Comparison of ENCODE assay signal across 1 cellular context in the genomic region with DNA sequence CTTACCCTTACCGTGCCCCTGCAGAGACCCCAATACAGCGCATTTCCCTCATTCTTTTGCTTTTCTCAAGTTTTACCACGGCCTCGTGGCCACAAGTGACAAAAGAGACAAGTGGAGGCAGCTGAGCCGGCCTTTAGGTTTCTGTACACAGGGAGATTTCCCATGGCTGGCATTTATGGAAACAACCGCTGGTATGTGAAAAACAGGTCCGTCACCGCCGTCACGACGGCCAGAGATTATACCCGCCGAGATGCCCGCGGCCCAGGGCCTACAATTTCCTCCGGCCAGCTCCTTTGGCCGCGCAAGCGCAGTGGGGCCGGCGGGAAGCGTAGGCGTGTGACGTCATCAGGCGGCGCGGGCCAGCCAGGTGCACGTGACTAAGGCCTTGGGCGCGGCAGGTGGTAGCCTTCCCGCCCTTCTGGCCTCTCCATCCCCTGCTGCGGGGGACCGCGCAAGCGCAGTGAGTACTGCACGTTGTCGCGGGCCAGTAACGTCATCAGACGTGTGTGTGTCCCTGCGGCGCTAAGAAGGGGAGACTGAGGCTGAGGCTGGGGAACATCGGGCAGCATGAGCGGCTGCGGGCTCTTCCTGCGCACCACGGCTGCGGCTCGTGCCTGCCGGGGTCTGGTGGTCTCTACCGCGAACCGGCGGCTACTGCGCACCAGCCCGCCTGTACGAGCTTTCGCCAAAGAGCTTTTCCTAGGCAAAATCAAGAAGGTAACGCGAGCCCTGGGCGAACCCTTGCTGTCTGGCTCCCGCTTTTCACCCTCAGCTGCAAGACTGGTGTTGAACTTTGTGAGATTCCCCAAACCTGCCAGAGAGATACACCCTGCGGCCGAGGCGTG.
TF ChIP-seq lines count a peak whose summit lies in the region.

Gene ACAD9, plus strand, starts transcription at position 496 of the 845 bp plus-strand sequence. Its CDS starts 72 bp downstream, at position 568.

TF ChIP-seq in GM12878, 131 proteins besides CTCF, POLR2A, EP300 and RAD21 (continued from another document and continues in another):
- TF ChIP-seq, protein P1, sequence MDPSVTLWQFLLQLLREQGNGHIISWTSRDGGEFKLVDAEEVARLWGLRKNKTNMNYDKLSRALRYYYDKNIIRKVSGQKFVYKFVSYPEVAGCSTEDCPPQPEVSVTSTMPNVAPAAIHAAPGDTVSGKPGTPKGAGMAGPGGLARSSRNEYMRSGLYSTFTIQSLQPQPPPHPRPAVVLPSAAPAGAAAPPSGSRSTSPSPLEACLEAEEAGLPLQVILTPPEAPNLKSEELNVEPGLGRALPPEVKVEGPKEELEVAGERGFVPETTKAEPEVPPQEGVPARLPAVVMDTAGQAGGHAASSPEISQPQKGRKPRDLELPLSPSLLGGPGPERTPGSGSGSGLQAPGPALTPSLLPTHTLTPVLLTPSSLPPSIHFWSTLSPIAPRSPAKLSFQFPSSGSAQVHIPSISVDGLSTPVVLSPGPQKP (IDR thresholded peaks at IDR 0.05; ENCODE audit: low read depth, low read length) = no peak; the same call in 1 of the 2 replicates
- no peak for TF ChIP-seq ZNF274 (IDR thresholded peaks at IDR 0.05; ENCODE audit: insufficient read depth, insufficient read length)
- TF ChIP-seq ASH2L (IDR thresholded peaks at IDR 0.05; ENCODE audit: borderline replicate concordance, low read depth) = peak; percentile 83; the same call in 1 of the 2 replicates
- peak; percentile 92 for TF ChIP-seq RELA (IDR thresholded peaks at IDR 0.05; ENCODE audit: borderline replicate concordance, partially characterized antibody)
- TF ChIP-seq, protein P2, sequence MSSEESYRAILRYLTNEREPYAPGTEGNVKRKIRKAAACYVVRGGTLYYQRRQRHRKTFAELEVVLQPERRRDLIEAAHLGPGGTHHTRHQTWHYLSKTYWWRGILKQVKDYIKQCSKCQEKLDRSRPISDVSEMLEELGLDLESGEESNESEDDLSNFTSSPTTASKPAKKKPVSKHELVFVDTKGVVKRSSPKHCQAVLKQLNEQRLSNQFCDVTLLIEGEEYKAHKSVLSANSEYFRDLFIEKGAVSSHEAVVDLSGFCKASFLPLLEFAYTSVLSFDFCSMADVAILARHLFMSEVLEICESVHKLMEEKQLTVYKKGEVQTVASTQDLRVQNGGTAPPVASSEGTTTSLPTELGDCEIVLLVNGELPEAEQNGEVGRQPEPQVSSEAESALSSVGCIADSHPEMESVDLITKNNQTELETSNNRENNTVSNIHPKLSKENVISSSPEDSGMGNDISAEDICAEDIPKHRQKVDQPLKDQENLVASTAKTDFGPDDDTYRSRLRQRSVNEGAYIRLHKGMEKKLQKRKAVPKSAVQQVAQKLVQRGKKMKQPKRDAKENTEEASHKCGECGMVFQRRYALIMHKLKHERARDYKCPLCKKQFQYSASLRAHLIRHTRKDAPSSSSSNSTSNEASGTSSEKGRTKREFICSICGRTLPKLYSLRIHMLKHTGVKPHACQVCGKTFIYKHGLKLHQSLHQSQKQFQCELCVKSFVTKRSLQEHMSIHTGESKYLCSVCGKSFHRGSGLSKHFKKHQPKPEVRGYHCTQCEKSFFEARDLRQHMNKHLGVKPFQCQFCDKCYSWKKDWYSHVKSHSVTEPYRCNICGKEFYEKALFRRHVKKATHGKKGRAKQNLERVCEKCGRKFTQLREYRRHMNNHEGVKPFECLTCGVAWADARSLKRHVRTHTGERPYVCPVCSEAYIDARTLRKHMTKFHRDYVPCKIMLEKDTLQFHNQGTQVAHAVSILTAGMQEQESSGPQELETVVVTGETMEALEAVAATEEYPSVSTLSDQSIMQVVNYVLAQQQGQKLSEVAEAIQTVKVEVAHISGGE (CRISPR knock-in tag; IDR thresholded peaks at IDR 0.05) = peak; percentile 47; the same call in 1 of the 2 replicates
- TF ChIP-seq PAX5 (IDR thresholded peaks at IDR 0.05; ENCODE audit: borderline replicate concordance, low read depth, low read length) = peak; percentile 49; the same call in 1 of the 2 replicates
- no peak for TF ChIP-seq CHD1 (IDR thresholded peaks at IDR 0.05; ENCODE audit: low read depth, low read length)
- TF ChIP-seq, protein P3, sequence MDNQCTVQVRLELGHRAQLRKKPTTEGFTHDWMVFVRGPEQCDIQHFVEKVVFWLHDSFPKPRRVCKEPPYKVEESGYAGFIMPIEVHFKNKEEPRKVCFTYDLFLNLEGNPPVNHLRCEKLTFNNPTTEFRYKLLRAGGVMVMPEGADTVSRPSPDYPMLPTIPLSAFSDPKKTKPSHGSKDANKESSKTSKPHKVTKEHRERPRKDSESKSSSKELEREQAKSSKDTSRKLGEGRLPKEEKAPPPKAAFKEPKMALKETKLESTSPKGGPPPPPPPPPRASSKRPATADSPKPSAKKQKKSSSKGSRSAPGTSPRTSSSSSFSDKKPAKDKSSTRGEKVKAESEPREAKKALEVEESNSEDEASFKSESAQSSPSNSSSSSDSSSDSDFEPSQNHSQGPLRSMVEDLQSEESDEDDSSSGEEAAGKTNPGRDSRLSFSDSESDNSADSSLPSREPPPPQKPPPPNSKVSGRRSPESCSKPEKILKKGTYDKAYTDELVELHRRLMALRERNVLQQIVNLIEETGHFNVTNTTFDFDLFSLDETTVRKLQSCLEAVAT (IDR thresholded peaks at IDR 0.05) = no peak
- no peak for TF ChIP-seq ZNF384 (IDR thresholded peaks at IDR 0.05; ENCODE audit: borderline replicate concordance, low read depth, low read length)
- TF ChIP-seq MYC (IDR thresholded peaks at IDR 0.05; ENCODE audit: insufficient read depth, insufficient read length, insufficient replicate concordance, low read length, severe bottlenecking) = peak; percentile 83
- TF ChIP-seq ZBTB33 (IDR thresholded peaks at IDR 0.05) = no peak
- peak; percentile 95 for TF ChIP-seq USF2 (IDR thresholded peaks at IDR 0.05; ENCODE audit: borderline replicate concordance, low read depth, low read length)
- peak; percentile 50; the same call in 1 of the 2 replicates for TF ChIP-seq FOXK2 (IDR thresholded peaks at IDR 0.05)
- TF ChIP-seq SIN3A (IDR thresholded peaks at IDR 0.05; ENCODE audit: low read depth, low read length) = peak; percentile 79; the same call in 1 of the 2 replicates
- TF ChIP-seq SREBF2 (IDR thresholded peaks at IDR 0.05; ENCODE audit: low read length) = no peak
- no peak for TF ChIP-seq SUPT20H (IDR thresholded peaks at IDR 0.05; ENCODE audit: borderline replicate concordance, control insufficient read depth, low read depth, low read length)
- peak; percentile 99 for TF ChIP-seq CREB1 (IDR thresholded peaks at IDR 0.05; ENCODE audit: low read depth)
- TF ChIP-seq MTA3 (IDR thresholded peaks at IDR 0.05; ENCODE audit: borderline replicate concordance, low read length) = no peak
- no peak; a peak in 1 of 4 replicates for TF ChIP-seq IKZF2 (IDR thresholded peaks at IDR 0.05)
- TF ChIP-seq HDGF (IDR thresholded peaks at IDR 0.05) = no peak
- TF ChIP-seq EED (IDR thresholded peaks at IDR 0.05; ENCODE audit: low read depth) = 0 out of 2 replicates have a peak, but pooled peaks have one; percentile 21
- TF ChIP-seq TCF3 (IDR thresholded peaks at IDR 0.05; ENCODE audit: borderline replicate concordance, insufficient read depth, low read depth, low read length) = 0 out of 2 replicates have a peak, but pooled peaks have one; percentile 83
- peak; percentile 87 for TF ChIP-seq NR2F1 (conservative IDR thresholded peaks at IDR 0.05)
- peak; percentile 30; the same call in 1 of the 2 replicates for TF ChIP-seq STAT1 (conservative IDR thresholded peaks at IDR 0.05)
- peak; percentile 64; the same call in 1 of the 2 replicates for TF ChIP-seq BACH1 (IDR thresholded peaks at IDR 0.05; ENCODE audit: borderline replicate concordance)
- TF ChIP-seq MXI1 (IDR thresholded peaks at IDR 0.05; ENCODE audit: low read depth, low read length) = peak; percentile 89
- TF ChIP-seq, protein P4, sequence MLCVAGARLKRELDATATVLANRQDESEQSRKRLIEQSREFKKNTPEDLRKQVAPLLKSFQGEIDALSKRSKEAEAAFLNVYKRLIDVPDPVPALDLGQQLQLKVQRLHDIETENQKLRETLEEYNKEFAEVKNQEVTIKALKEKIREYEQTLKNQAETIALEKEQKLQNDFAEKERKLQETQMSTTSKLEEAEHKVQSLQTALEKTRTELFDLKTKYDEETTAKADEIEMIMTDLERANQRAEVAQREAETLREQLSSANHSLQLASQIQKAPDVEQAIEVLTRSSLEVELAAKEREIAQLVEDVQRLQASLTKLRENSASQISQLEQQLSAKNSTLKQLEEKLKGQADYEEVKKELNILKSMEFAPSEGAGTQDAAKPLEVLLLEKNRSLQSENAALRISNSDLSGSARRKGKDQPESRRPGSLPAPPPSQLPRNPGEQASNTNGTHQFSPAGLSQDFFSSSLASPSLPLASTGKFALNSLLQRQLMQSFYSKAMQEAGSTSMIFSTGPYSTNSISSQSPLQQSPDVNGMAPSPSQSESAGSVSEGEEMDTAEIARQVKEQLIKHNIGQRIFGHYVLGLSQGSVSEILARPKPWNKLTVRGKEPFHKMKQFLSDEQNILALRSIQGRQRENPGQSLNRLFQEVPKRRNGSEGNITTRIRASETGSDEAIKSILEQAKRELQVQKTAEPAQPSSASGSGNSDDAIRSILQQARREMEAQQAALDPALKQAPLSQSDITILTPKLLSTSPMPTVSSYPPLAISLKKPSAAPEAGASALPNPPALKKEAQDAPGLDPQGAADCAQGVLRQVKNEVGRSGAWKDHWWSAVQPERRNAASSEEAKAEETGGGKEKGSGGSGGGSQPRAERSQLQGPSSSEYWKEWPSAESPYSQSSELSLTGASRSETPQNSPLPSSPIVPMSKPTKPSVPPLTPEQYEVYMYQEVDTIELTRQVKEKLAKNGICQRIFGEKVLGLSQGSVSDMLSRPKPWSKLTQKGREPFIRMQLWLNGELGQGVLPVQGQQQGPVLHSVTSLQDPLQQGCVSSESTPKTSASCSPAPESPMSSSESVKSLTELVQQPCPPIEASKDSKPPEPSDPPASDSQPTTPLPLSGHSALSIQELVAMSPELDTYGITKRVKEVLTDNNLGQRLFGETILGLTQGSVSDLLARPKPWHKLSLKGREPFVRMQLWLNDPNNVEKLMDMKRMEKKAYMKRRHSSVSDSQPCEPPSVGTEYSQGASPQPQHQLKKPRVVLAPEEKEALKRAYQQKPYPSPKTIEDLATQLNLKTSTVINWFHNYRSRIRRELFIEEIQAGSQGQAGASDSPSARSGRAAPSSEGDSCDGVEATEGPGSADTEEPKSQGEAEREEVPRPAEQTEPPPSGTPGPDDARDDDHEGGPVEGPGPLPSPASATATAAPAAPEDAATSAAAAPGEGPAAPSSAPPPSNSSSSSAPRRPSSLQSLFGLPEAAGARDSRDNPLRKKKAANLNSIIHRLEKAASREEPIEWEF (IDR thresholded peaks at IDR 0.05; ENCODE audit: insufficient replicate concordance, low read depth, low read length) = no peak
- peak; percentile 73 for TF ChIP-seq NRF1 (conservative IDR thresholded peaks at IDR 0.05; ENCODE audit: low read depth, low read length)
- peak; percentile 96 for TF ChIP-seq RAD51 (IDR thresholded peaks at IDR 0.05)
- no peak for TF ChIP-seq MTA2 (IDR thresholded peaks at IDR 0.05; ENCODE audit: low read depth)
- no peak for TF ChIP-seq YBX1 (IDR thresholded peaks at IDR 0.05)
- TF ChIP-seq TCF12 (IDR thresholded peaks at IDR 0.05; ENCODE audit: low read depth, low read length) = peak; percentile 86
- TF ChIP-seq KAT2A (conservative IDR thresholded peaks at IDR 0.05; ENCODE audit: control insufficient read depth, low read depth, low read length) = no peak
- TF ChIP-seq CEBPB (IDR thresholded peaks at IDR 0.05; ENCODE audit: borderline replicate concordance in 1 of 2, low read depth in 2 of 2, low read length in 2 of 2) = no peak
- no peak for TF ChIP-seq ZNF217 (IDR thresholded peaks at IDR 0.05)
- TF ChIP-seq, protein P5, sequence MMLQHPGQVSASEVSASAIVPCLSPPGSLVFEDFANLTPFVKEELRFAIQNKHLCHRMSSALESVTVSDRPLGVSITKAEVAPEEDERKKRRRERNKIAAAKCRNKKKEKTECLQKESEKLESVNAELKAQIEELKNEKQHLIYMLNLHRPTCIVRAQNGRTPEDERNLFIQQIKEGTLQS (IDR thresholded peaks at IDR 0.05; ENCODE audit: borderline replicate concordance, extremely low read depth, low read depth, low read length) = peak; percentile 98
- peak; percentile 15 for TF ChIP-seq SIX5 (IDR thresholded peaks at IDR 0.05; ENCODE audit: low read depth, low read length, severe bottlenecking)
- TF ChIP-seq IRF4 (IDR thresholded peaks at IDR 0.05; ENCODE audit: low read depth, low read length) = peak; percentile 50; the same call in 1 of the 2 replicates
- TF ChIP-seq CBX5 (IDR thresholded peaks at IDR 0.05; ENCODE audit: low read depth) = no peak; the same call in 1 of the 2 replicates
- no peak for TF ChIP-seq ESRRA (IDR thresholded peaks at IDR 0.05; ENCODE audit: low read length)
- peak; percentile 63 for TF ChIP-seq LARP7 (IDR thresholded peaks at IDR 0.05)
